Comparison of ENCODE assay signal across 25 cellular contexts in genomic region chr15:62187910-62188309, GRCh38. TPM values are rescaled to one million over a fixed set of nuclear protein-coding genes. Genes with fewer than 3 reads are reported as not detected.
"Had no signal": no experiment of that assay in that cellular context is flagged by ENCODE, and none has a peak within 500 bp of the region (broad histone marks: within the 10 kb centered on the region; RNA-seq: fewer than 3 reads in every experiment).

No MANE protein-coding gene starts in this region.

- H3K4me2 ChIP-seq: hepatocyte had no signal

- H3K4me1 ChIP-seq: esophagus muscularis mucosa, right atrium auricular region, testis, transverse colon, uterus had no signal

- H3K27me3 ChIP-seq: ovary, right atrium auricular region, testis, uterus had no signal

- ATAC-seq: activated CD8-positive, alpha-beta memory T cell treated with anti-CD3 and anti-CD28 coated beads, Interleukin-2, amount 10 ng/mL, durations not matched to agents 7 days and 5 days; activated CD8-positive, alpha-beta T cell treated with anti-CD3 and anti-CD28 coated beads, Interleukin-2, amount 10 ng/mL, durations not matched to agents 7 days and 5 days; activated naive CD4-positive, alpha-beta T cell treated with anti-CD3 and anti-CD28 coated beads, Interleukin-2, amount 50 U/mL, for 72 hours; left cardiac atrium; naive thymus-derived CD4-positive, alpha-beta T cell had no signal

- DNase-seq: activated B cell treated with CpG ODN at 0.5 μM for 24 hours; activated CD4-positive, alpha-beta T cell treated with anti-CD3 and anti-CD28 coated beads, Interleukin-2, amount 50 U/mL, for 1 hour; activated CD8-positive, alpha-beta memory T cell treated with anti-CD3 and anti-CD28 coated beads, Interleukin-2, amount 10 ng/mL, durations not matched to agents 7 days and 5 days; activated CD8-positive, alpha-beta T cell treated with anti-CD3 and anti-CD28 coated beads, Interleukin-2, amount 10 ng/mL, durations not matched to agents 7 days and 5 days; activated naive CD4-positive, alpha-beta T cell; activated T-cell treated with anti-CD3 and anti-CD28 coated beads, Interleukin-2, amount 50 U/mL, for 48 hours; effector memory CD4-positive, alpha-beta T cell; foreskin melanocyte; glutamatergic neuron; left cardiac atrium; naive thymus-derived CD4-positive, alpha-beta T cell; ovary; stimulated activated CD4-positive, alpha-beta T cell treated with anti-CD3 and anti-CD28 coated beads, Interleukin-2, amount 100 ng/mL, for 48 hours; stimulated activated naive CD4-positive, alpha-beta T cell treated with Interleukin-2 at 50 U/mL for 16 hours; T-helper 1 cell; testis; transverse colon; uterus had no signal

- H3K79me2 ChIP-seq: hepatocyte had no signal

- H2AFZ ChIP-seq: hepatocyte had no signal

- H3K4me3 ChIP-seq: esophagus muscularis mucosa, hepatocyte, ovary, right atrium auricular region, testis, transverse colon, uterus had no signal

- H3K36me3 ChIP-seq: esophagus muscularis mucosa, ovary, right atrium auricular region, transverse colon had no signal

- H3K9me3 ChIP-seq: esophagus muscularis mucosa, ovary, right atrium auricular region, testis, transverse colon, uterus had no signal

- H3K27ac ChIP-seq: esophagus muscularis mucosa, hepatocyte, ovary, right atrium auricular region, testis, transverse colon, uterus had no signal

RNA-seq across cellular contexts. Expression of gene C2CD4B, which starts 22.8 kb away (rescaled TPM):
- total RNA-seq: activated B cell treated with CpG ODN at 0.5 μM for 24 hours; activated CD8-positive, alpha-beta T cell treated with anti-CD3 and anti-CD28 coated beads, Interleukin-2, amount 10 ng/mL, durations not matched to agents 7 days and 5 days; mesothelial cell of epicardium had no signal
- polyA plus RNA-seq: keratinocyte; naive thymus-derived CD4-positive, alpha-beta T cell; neural cell had no signal
